ENCODE assay signal across 24 cellular contexts in the genomic region with DNA sequence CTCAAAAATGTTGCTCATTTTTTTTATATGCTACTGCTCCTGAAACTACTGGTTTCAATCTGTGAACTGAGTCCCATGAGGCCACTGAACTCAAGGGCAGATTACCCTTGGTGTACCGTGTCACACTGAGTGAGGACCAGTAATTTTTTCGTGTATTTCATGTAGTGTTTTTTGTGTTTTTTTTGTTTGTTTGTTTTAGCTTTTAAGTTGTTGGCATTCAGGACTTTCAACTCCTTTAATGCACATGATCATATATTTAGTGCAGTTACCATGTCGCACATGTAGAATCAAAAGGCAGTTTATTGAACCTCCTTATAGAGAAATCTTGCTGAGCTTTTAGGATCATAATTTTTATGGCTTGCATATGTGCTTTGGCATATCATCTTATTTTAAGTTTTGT. TPM values are rescaled to one million over a fixed set of nuclear protein-coding genes. Genes with fewer than 3 reads are reported as not detected.
DNase-seq lines count a peak whose midpoint lies in the region; ATAC-seq and TF ChIP-seq lines count a peak whose summit lies in the region.
"Had no signal": no experiment of that assay in that cellular context is flagged by ENCODE, and none has a peak within 500 bp of the region (broad histone marks: within the 10 kb centered on the region; RNA-seq: fewer than 3 reads in every experiment).

No MANE protein-coding gene starts in this region.

- POLR2A ChIA-PET in activated CD4-positive, alpha-beta T cell treated with anti-CD3 and anti-CD28 coated beads, Interleukin-2, amount 10 ng/mL, durations not matched to agents 7 days and 5 days (lab: Charles Lee): no interaction called here

- H3K56ac ChIP-seq in H9 (ENCODE audit: insufficient read length, low read depth, low read length): no peak overlapping the region

- no peak overlapping the region for H3K23ac ChIP-seq in H9 (ENCODE audit: insufficient read length, low read depth, low read length)

- no peak for ATAC-seq in memory B cell (ENCODE audit: low read depth)
- ATAC-seq: A549, GM12878, HCT116 had no signal

- H3K4me2 ChIP-seq in H9 (ENCODE audit: insufficient read depth, insufficient read length, low read length): no peak overlapping the region
- H3K4me2 ChIP-seq: A549; BLaER1 treated with 17β-estradiol and CSF1 and Interleukin-3, amounts not matched to agents 10 nM and 100 nM had no signal

- H3K9me3 ChIP-seq in H9 (ENCODE audit: control insufficient read depth, low read depth, low read length) (no peaks in the 10 kb centered on the region), SK-N-MC (ENCODE audit: low read depth, low read length) (no peaks in the 10 kb centered on the region)
- H3K9me3 ChIP-seq: A549; BE2C; BLaER1 treated with 17β-estradiol and CSF1 and Interleukin-3, amounts not matched to agents 10 nM and 100 nM had no signal

- no peak overlapping the region for H2BK120ac ChIP-seq in H9 (ENCODE audit: low read depth, low read length, poor library complexity, severe bottlenecking)

- H3K18ac ChIP-seq in H9 (ENCODE audit: insufficient read length, low read depth, low read length): no peak overlapping the region

- WGBS in H9 (ENCODE audit: extremely low coverage, insufficient read length, low lambda C conversion rate): no CpG with 5 or more reads among the region's 3 CpGs

- H2AK5ac ChIP-seq in H9 (ENCODE audit: insufficient read length, low read length): no peak overlapping the region

- no peak overlapping the region for H2BK15ac ChIP-seq in H9 (ENCODE audit: low read depth, low read length)

- H3K36me3 ChIP-seq in SK-N-MC (ENCODE audit: insufficient read depth, low read length): peaks cover 18% of the 10 kb centered on the region; the same call in 1 of the 2 replicates

- H3K27ac ChIP-seq in H9 (ENCODE audit: insufficient read length, low read depth, low read length) (no peak overlapping the region), SK-N-MC (0 out of 2 replicates have a peak overlapping the region, but pooled peaks have one; percentile 19)
- H3K27ac ChIP-seq: A549; BLaER1 treated with 17β-estradiol and CSF1 and Interleukin-3, amounts not matched to agents 10 nM and 100 nM; GM23248 had no signal

- no peaks in the 10 kb centered on the region for H3K4me1 ChIP-seq in H9 (ENCODE audit: insufficient read depth, low read length)
- H3K4me1 ChIP-seq: BE2C had no signal

- H3K4me1 Mint-ChIP-seq in H9 (peaks cover 7 to 9% of the 10 kb centered on the region in 2 experiments), memory B cell (no peaks in the 10 kb centered on the region)
- H3K4me1 Mint-ChIP-seq in activated CD4-positive, alpha-beta T cell treated with anti-CD3 and anti-CD28 coated beads, Interleukin-2, amount 10 ng/mL, durations not matched to agents 7 days and 5 days: no peaks in the 10 kb centered on the region
- H3K4me1 Mint-ChIP-seq: CD8-positive, alpha-beta memory T cell had no signal

- no peak for TF ChIP-seq CTCF in H9 (conservative IDR thresholded peaks at IDR 0.05)

- no peak overlapping the region for H3K4ac ChIP-seq in H9 (ENCODE audit: low read depth, low read length)

- no peaks in the 10 kb centered on the region for H3K9me3 Mint-ChIP-seq in H9
- H3K9me3 Mint-ChIP-seq in memory B cell: no peaks in the 10 kb centered on the region
- no peaks in the 10 kb centered on the region for H3K9me3 Mint-ChIP-seq in activated CD4-positive, alpha-beta T cell treated with anti-CD3 and anti-CD28 coated beads, Interleukin-2, amount 10 ng/mL, durations not matched to agents 7 days and 5 days
- H3K9me3 Mint-ChIP-seq: CD4-positive, alpha-beta T cell; CD8-positive, alpha-beta memory T cell; HFFc6 had no signal

- H3K14ac ChIP-seq in H9 (ENCODE audit: insufficient read depth, low read length): no peak overlapping the region

- H3K27me3 Mint-ChIP-seq in H9 (ENCODE audit: low read depth) (no peaks in the 10 kb centered on the region), memory B cell (no peaks in the 10 kb centered on the region)
- H3K27me3 Mint-ChIP-seq in activated CD4-positive, alpha-beta T cell treated with anti-CD3 and anti-CD28 coated beads, Interleukin-2, amount 10 ng/mL, durations not matched to agents 7 days and 5 days: no peaks in the 10 kb centered on the region
- H3K27me3 Mint-ChIP-seq: CD4-positive, alpha-beta T cell; CD8-positive, alpha-beta memory T cell had no signal

- H3K27me3 ChIP-seq in H9 (ENCODE audit: insufficient read depth, low read length): no peaks in the 10 kb centered on the region
- H3K27me3 ChIP-seq: BE2C; BLaER1 treated with 17β-estradiol and CSF1 and Interleukin-3, amounts not matched to agents 10 nM and 100 nM had no signal

- no peaks in the 10 kb centered on the region for H3K79me2 ChIP-seq in H9 (ENCODE audit: insufficient read depth, low read length)

- H3K23me2 ChIP-seq in H9 (ENCODE audit: insufficient read length, low read depth, low read length, poor library complexity, severe bottlenecking): no peaks in the 10 kb centered on the region

- no peak overlapping the region for H4K91ac ChIP-seq in H9 (ENCODE audit: insufficient read length, low read depth, low read length)

- no peak for DNase-seq in H9
- DNase-seq in SK-N-MC (ENCODE audit: low read depth, low spot score): no peak
- no peak for DNase-seq in memory B cell (ENCODE audit: low spot score in 2 of 2)
- DNase-seq in activated CD4-positive, alpha-beta T cell treated with anti-CD3 and anti-CD28 coated beads, Interleukin-2, amount 10 ng/mL, durations not matched to agents 7 days and 5 days: no peak
- DNase-seq in islet precursor cell: no peak
- DNase-seq in ureter (ENCODE audit: low spot score): no peak
- DNase-seq: 8988T; ACHN; AML-193; BE2C; CD4-positive, alpha-beta T cell; CD8-positive, alpha-beta memory T cell; DMS 273 treated with DMSO at 0.1 percent for 48 hours; DMS79; EL; GDM1; GM23248; H7; HFFc6 had no signal

- no peak overlapping the region for H4K5ac ChIP-seq in H9 (ENCODE audit: insufficient read length, low read depth, low read length)

- H2BK20ac ChIP-seq in H9 (ENCODE audit: low read depth, low read length, poor library complexity, severe bottlenecking): no peak overlapping the region

- H3K36me3 Mint-ChIP-seq in H9 (ENCODE audit: insufficient read depth in 1 of 3, low read depth in 3 of 3): peaks cover 3 to 19% (median 16%) of the 10 kb centered on the region in 3 experiments; a peak in 6 of 7 replicates
- H3K36me3 Mint-ChIP-seq in memory B cell: peaks cover 15% of the 10 kb centered on the region
- H3K36me3 Mint-ChIP-seq in activated CD4-positive, alpha-beta T cell treated with anti-CD3 and anti-CD28 coated beads, Interleukin-2, amount 10 ng/mL, durations not matched to agents 7 days and 5 days (ENCODE audit: low read depth): peaks cover 4% of the 10 kb centered on the region

- H3K79me1 ChIP-seq in H9 (ENCODE audit: insufficient read depth, low read depth, low read length, poor library complexity, severe bottlenecking): no peaks in the 10 kb centered on the region

- CTCF ChIA-PET in activated CD4-positive, alpha-beta T cell treated with anti-CD3 and anti-CD28 coated beads, Interleukin-2, amount 10 ng/mL, durations not matched to agents 7 days and 5 days (lab: Charles Lee): no interaction called here

- H3K4me3 Mint-ChIP-seq in H9: no peak overlapping the region
- no peak overlapping the region for H3K4me3 Mint-ChIP-seq in memory B cell
- H3K4me3 Mint-ChIP-seq in activated CD4-positive, alpha-beta T cell treated with anti-CD3 and anti-CD28 coated beads, Interleukin-2, amount 10 ng/mL, durations not matched to agents 7 days and 5 days: no peak overlapping the region
- H3K4me3 Mint-ChIP-seq: CD14-positive monocyte; CD4-positive, alpha-beta T cell; CD8-positive, alpha-beta memory T cell; HFFc6 had no signal

- no peak overlapping the region for H2BK12ac ChIP-seq in H9 (ENCODE audit: insufficient read length, low read depth, low read length)

- no peaks in the 10 kb centered on the region for H4K20me1 ChIP-seq in H9 (ENCODE audit: control insufficient read depth, insufficient read depth, insufficient read length)

- H3K27ac Mint-ChIP-seq in H9: 0 out of 7 replicates have a peak overlapping the region, but pooled peaks of 2 of the 3 experiments have one; percentile 4 to 20
- H3K27ac Mint-ChIP-seq in memory B cell: peak overlapping the region; percentile 42
- no peak overlapping the region for H3K27ac Mint-ChIP-seq in activated CD4-positive, alpha-beta T cell treated with anti-CD3 and anti-CD28 coated beads, Interleukin-2, amount 10 ng/mL, durations not matched to agents 7 days and 5 days
- H3K27ac Mint-ChIP-seq: CD4-positive, alpha-beta T cell; HFFc6 had no signal

- H2BK5ac ChIP-seq in H9 (ENCODE audit: insufficient read length, low read length): no peak overlapping the region

- H2AFZ ChIP-seq in H9 (ENCODE audit: low read length): no peak overlapping the region
- H2AFZ ChIP-seq: GM23248 had no signal

- H3K9ac ChIP-seq in H9 (ENCODE audit: extremely low read depth, insufficient read length, low read length): no peak overlapping the region
- no peak overlapping the region for H3K9ac ChIP-seq in SK-N-MC (ENCODE audit: insufficient read length)
- H3K9ac ChIP-seq: BLaER1 treated with 17β-estradiol and CSF1 and Interleukin-3, amounts not matched to agents 10 nM and 100 nM; GM23248 had no signal

- H4K8ac ChIP-seq in H9 (replicated peaks; ENCODE audit: insufficient read length, low read depth, low read length): no peak overlapping the region

- no peak overlapping the region for H3T11ph ChIP-seq in H9 (ENCODE audit: low read length)

- no peak overlapping the region for H3K4me3 ChIP-seq in SK-N-MC
- H3K4me3 ChIP-seq: A549; BLaER1 treated with 17β-estradiol and CSF1 and Interleukin-3, amounts not matched to agents 10 nM and 100 nM; GM12878; GM23248 had no signal

RNA-seq across cellular contexts. Expression of a gene that starts 58.0 kb away (rescaled TPM):
- total RNA-seq in H9 (2021): 2,205 and 2,239 TPM in 2 replicates
- total RNA-seq in activated CD4-positive, alpha-beta T cell treated with anti-CD3 and anti-CD28 coated beads, Interleukin-2, amount 10 ng/mL, durations not matched to agents 7 days and 5 days: 1,000 to 10,000 TPM; 4,825 to 5,097 TPM
- 4,913 TPM for total RNA-seq in ureter
